18 cellular contexts compared by ENCODE assay signal in the genomic region with DNA sequence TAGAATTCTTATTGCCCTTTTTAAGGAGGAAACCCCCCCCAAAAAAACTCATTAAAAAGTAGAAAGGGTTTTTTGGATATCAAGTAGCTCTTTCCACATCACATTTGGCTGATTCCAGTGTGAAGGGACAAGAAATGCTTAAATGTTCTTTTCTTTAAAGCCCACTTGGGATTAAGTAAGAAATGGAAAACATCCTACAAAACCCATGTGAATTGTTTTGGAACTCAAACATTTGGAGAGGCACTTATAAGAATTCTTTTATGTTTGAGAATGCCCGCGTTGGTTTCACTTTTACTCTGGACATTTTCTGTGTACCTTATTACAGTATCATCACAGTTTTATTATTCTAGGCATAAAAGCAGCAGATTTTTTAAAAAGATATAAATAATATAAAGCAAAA.
A peak's percentile ranks its signal among the peaks of the same experiment; 100 is the strongest.
DNase-seq lines count a peak whose midpoint lies in the region; ATAC-seq and TF ChIP-seq lines count a peak whose summit lies in the region.
"Had no signal": no experiment of that assay in that cellular context is flagged by ENCODE, and none has a peak within 500 bp of the region (broad histone marks: within the 10 kb centered on the region; RNA-seq: fewer than 3 reads in every experiment).

No MANE protein-coding gene starts in this region.

- no peak overlapping the region for H2AFZ ChIP-seq in smooth muscle cell (ENCODE audit: low read depth)

- DNase-seq in HFFc6, result no peak
- DNase-seq in brain microvascular endothelial cell, result no peak
- DNase-seq in left ventricle myocardium superior, result no peak
- no peak for DNase-seq in smooth muscle cell (lab: John Stamatoyannopoulos, UW; ENCODE audit: unreplicated experiment)
- no peak for DNase-seq in NCI-H2107 (lab: John Stamatoyannopoulos, UW)
- DNase-seq in amniotic stem cell (lab: John Stamatoyannopoulos, UW), result no peak
- no peak for DNase-seq in natural killer cell treated with Interleukin-12 subunit alpha and Interleukin-12 subunit beta and Interleukin-15 and Interleukin-18, amount 100 ng/mL, for 72 hours (ENCODE audit: low spot score)
- no peak for DNase-seq in activated CD4-positive, alpha-beta T cell treated with anti-CD3 and anti-CD28 coated beads for 48 hours
- DNase-seq: activated CD4-positive, alpha-beta T cell treated with anti-CD3 and anti-CD28 coated beads, Interleukin-2, amount 10 ng/mL, durations not matched to agents 7 days and 5 days; activated naive CD8-positive, alpha-beta T cell treated with anti-CD3 and anti-CD28 coated beads, Interleukin-2, amount 10 ng/mL, durations not matched to agents 7 days and 5 days; activated T-cell treated with anti-CD3 and anti-CD28 coated beads, Interleukin-2, amount 50 U/mL, for 1 hour; C1 segment of cervical spinal cord; DMS53; MV-4-11; NK-92 treated with Interleukin-12 subunit alpha and Interleukin-12 subunit beta, amount 100 ng/mL, for 24 hours; small intestine; stimulated activated naive B cell treated with anti-CD40 and anti-IgM and Interleukin-4, amounts not matched to agents 10 μg/mL and 1 μg/mL and 100 μg/mL, for 72 hours had no signal

- no peaks in the 10 kb centered on the region for H3K27me3 Mint-ChIP-seq in HFFc6 (ENCODE audit: insufficient read depth)
- peaks cover 4 to 11% of the 10 kb centered on the region in 2 donors for H3K27me3 Mint-ChIP-seq in natural killer cell treated with Interleukin-12 subunit alpha and Interleukin-12 subunit beta and Interleukin-15 and Interleukin-18, amount 100 ng/mL, for 72 hours

- peak; percentile 21 for ATAC-seq in left ventricle myocardium superior
- no peak for ATAC-seq in natural killer cell treated with Interleukin-12 subunit alpha and Interleukin-12 subunit beta and Interleukin-15 and Interleukin-18, amount 100 ng/mL, for 72 hours
- ATAC-seq: stimulated activated naive B cell treated with anti-CD40 and anti-IgM and Interleukin-4, amounts not matched to agents 10 μg/mL and 1 μg/mL and 100 μg/mL, for 72 hours had no signal

- H3K9me3 Mint-ChIP-seq in HFFc6, result no peaks in the 10 kb centered on the region
- no peaks in the 10 kb centered on the region for H3K9me3 Mint-ChIP-seq in natural killer cell treated with Interleukin-12 subunit alpha and Interleukin-12 subunit beta and Interleukin-15 and Interleukin-18, amount 100 ng/mL, for 72 hours
- H3K9me3 Mint-ChIP-seq: activated CD4-positive, alpha-beta T cell treated with anti-CD3 and anti-CD28 coated beads, Interleukin-2, amount 10 ng/mL, durations not matched to agents 7 days and 5 days; activated naive CD8-positive, alpha-beta T cell treated with anti-CD3 and anti-CD28 coated beads, Interleukin-2, amount 10 ng/mL, durations not matched to agents 7 days and 5 days; neural crest cell; stimulated activated naive B cell treated with anti-CD40 and anti-IgM and Interleukin-4, amounts not matched to agents 10 μg/mL and 1 μg/mL and 100 μg/mL, for 72 hours had no signal

- no peaks in the 10 kb centered on the region for H3K27me3 ChIP-seq in brain microvascular endothelial cell (replicated peaks)
- no peaks in the 10 kb centered on the region for H3K27me3 ChIP-seq in smooth muscle cell (ENCODE audit: low read depth)

- TF ChIP-seq CTCF in HFFc6 (IDR thresholded peaks at IDR 0.05) (no peak), brain microvascular endothelial cell (IDR thresholded peaks at IDR 0.05; ENCODE audit: low read depth, low read length, missing control alignments) (no peak), smooth muscle cell (IDR thresholded peaks at IDR 0.05; ENCODE audit: borderline replicate concordance, insufficient read depth, poor library complexity, severe bottlenecking) (no peak)

- H3K27ac ChIP-seq in brain microvascular endothelial cell (peak overlapping the region; percentile 16), smooth muscle cell (ENCODE audit: low read depth) (peak overlapping the region; percentile 15)

- H3F3A ChIP-seq in smooth muscle cell (ENCODE audit: low read depth), result no peaks in the 10 kb centered on the region

- H4K20me1 ChIP-seq in smooth muscle cell (ENCODE audit: low read depth), result no peaks in the 10 kb centered on the region

- H3K4me3 ChIP-seq in brain microvascular endothelial cell (ENCODE audit: low read depth, low read length) (no peak overlapping the region), smooth muscle cell (no peak overlapping the region)

- H3K36me3 ChIP-seq in brain microvascular endothelial cell (replicated peaks), result no peaks in the 10 kb centered on the region
- no peaks in the 10 kb centered on the region for H3K36me3 ChIP-seq in smooth muscle cell (ENCODE audit: low read depth)

- H3K4me1 ChIP-seq in smooth muscle cell (ENCODE audit: low read depth), result no peaks in the 10 kb centered on the region

- no peaks in the 10 kb centered on the region for H3K36me3 Mint-ChIP-seq in HFFc6 (ENCODE audit: low read depth)
- H3K36me3 Mint-ChIP-seq in natural killer cell treated with Interleukin-12 subunit alpha and Interleukin-12 subunit beta and Interleukin-15 and Interleukin-18, amount 100 ng/mL, for 72 hours, result no peaks in the 10 kb centered on the region
- H3K36me3 Mint-ChIP-seq: activated naive CD8-positive, alpha-beta T cell treated with anti-CD3 and anti-CD28 coated beads, Interleukin-2, amount 10 ng/mL, durations not matched to agents 7 days and 5 days; stimulated activated naive B cell treated with anti-CD40 and anti-IgM and Interleukin-4, amounts not matched to agents 10 μg/mL and 1 μg/mL and 100 μg/mL, for 72 hours had no signal

- intact Hi-C loops in left ventricle myocardium superior (cut with micrococcal nuclease), result loop anchor here (10.0 kb wide), 2 partner anchors 289 to 489 kb away; no protein-coding TSS in a partner anchor

- H3K4me3 Mint-ChIP-seq in HFFc6, result peak overlapping the region; percentile 87
- no peak overlapping the region for H3K4me3 Mint-ChIP-seq in natural killer cell treated with Interleukin-12 subunit alpha and Interleukin-12 subunit beta and Interleukin-15 and Interleukin-18, amount 100 ng/mL, for 72 hours
- H3K4me3 Mint-ChIP-seq: activated CD4-positive, alpha-beta T cell treated with anti-CD3 and anti-CD28 coated beads, Interleukin-2, amount 10 ng/mL, durations not matched to agents 7 days and 5 days; activated naive CD8-positive, alpha-beta T cell treated with anti-CD3 and anti-CD28 coated beads, Interleukin-2, amount 10 ng/mL, durations not matched to agents 7 days and 5 days; neural crest cell; stimulated activated naive B cell treated with anti-CD40 and anti-IgM and Interleukin-4, amounts not matched to agents 10 μg/mL and 1 μg/mL and 100 μg/mL, for 72 hours had no signal

- H3K27ac Mint-ChIP-seq in HFFc6, result peak overlapping the region; percentile 74; the same call in 1 of the 2 replicates
- H3K27ac Mint-ChIP-seq in natural killer cell treated with Interleukin-12 subunit alpha and Interleukin-12 subunit beta and Interleukin-15 and Interleukin-18, amount 100 ng/mL, for 72 hours, result no peak overlapping the region
- H3K27ac Mint-ChIP-seq: activated CD4-positive, alpha-beta T cell treated with anti-CD3 and anti-CD28 coated beads, Interleukin-2, amount 10 ng/mL, durations not matched to agents 7 days and 5 days; activated naive CD8-positive, alpha-beta T cell treated with anti-CD3 and anti-CD28 coated beads, Interleukin-2, amount 10 ng/mL, durations not matched to agents 7 days and 5 days; stimulated activated naive B cell treated with anti-CD40 and anti-IgM and Interleukin-4, amounts not matched to agents 10 μg/mL and 1 μg/mL and 100 μg/mL, for 72 hours had no signal

- H3K4me2 ChIP-seq in smooth muscle cell, result peak overlapping the region; percentile 63

- H3K9ac ChIP-seq in smooth muscle cell (ENCODE audit: low read depth), result no peak overlapping the region

- H3K4me1 Mint-ChIP-seq in HFFc6 (ENCODE audit: low read depth), result peaks cover 43% of the 10 kb centered on the region
- H3K4me1 Mint-ChIP-seq in natural killer cell treated with Interleukin-12 subunit alpha and Interleukin-12 subunit beta and Interleukin-15 and Interleukin-18, amount 100 ng/mL, for 72 hours (ENCODE audit: low read depth in 2 of 2), result no peaks in the 10 kb centered on the region
- H3K4me1 Mint-ChIP-seq: activated CD4-positive, alpha-beta T cell treated with anti-CD3 and anti-CD28 coated beads, Interleukin-2, amount 10 ng/mL, durations not matched to agents 7 days and 5 days; activated naive CD8-positive, alpha-beta T cell treated with anti-CD3 and anti-CD28 coated beads, Interleukin-2, amount 10 ng/mL, durations not matched to agents 7 days and 5 days; stimulated activated naive B cell treated with anti-CD40 and anti-IgM and Interleukin-4, amounts not matched to agents 10 μg/mL and 1 μg/mL and 100 μg/mL, for 72 hours had no signal

- no peaks in the 10 kb centered on the region for H3K9me3 ChIP-seq in smooth muscle cell (replicated peaks; ENCODE audit: low read depth)

- in situ Hi-C loops in brain microvascular endothelial cell (cut with HindIII; ENCODE audit: low pct_ligation_motif_present, low sequenced_read_pairs), result loop anchor here (25.0 kb wide), 2 partner anchors 296 to 679 kb away; a partner anchor contains a TSS

- WGBS in smooth muscle cell (ENCODE audit: low lambda C conversion rate), result 88% methylated on average over 2 of the region's 2 CpGs

- H3K79me2 ChIP-seq in smooth muscle cell (ENCODE audit: low read depth), result no peaks in the 10 kb centered on the region
